17 cellular contexts compared by ENCODE assay signal in the genomic region with DNA sequence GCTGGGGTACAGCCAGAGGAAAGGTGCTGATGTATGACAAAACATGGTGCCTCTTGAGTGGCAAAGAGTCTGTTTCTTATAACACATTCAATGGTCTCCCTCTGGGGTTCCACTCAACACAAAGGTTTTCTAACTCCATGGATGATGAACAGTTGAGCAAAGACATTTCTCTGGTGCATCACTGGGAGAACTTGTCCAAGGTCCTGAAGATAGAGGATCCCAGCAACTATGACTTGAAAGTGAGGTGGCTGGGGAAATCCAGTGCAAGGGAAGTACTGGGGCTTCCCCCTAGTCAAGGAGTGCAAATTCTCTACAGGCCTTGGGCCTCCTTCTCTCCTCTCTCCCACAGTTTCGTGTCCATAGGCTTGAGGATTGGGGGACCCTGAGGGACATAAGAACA.
"Had no signal": no experiment of that assay in that cellular context is flagged by ENCODE, and none has a peak within 500 bp of the region (broad histone marks: within the 10 kb centered on the region; RNA-seq: fewer than 3 reads in every experiment).

No MANE protein-coding gene starts in this region.

- DNase-seq: activated CD4-positive, alpha-beta T cell treated with anti-CD3 and anti-CD28 coated beads, Interleukin-2, amount 50 U/mL, for 1 hour; activated CD4-positive, CD25-positive, alpha-beta regulatory T cell; activated CD8-positive, alpha-beta memory T cell treated with anti-CD3 and anti-CD28 coated beads, Interleukin-2, amount 10 ng/mL, durations not matched to agents 7 days and 5 days; activated effector memory CD4-positive, alpha-beta T cell treated with Interleukin-2 at 50 U/mL for 16 hours; activated T-cell treated with anti-CD3 and anti-CD28 coated beads, Interleukin-2, amount 50 U/mL, for 24 hours; amygdala; brain microvascular endothelial cell; effector memory CD4-positive, alpha-beta T cell; immature natural killer cell; left colon; nephron progenitor cell; sigmoid colon; stimulated activated CD4-positive, alpha-beta T cell treated with anti-CD3 and anti-CD28 coated beads, Interleukin-4, amount 100 ng/mL, for 1 hour; upper lobe of right lung had no signal

- ATAC-seq: activated CD8-positive, alpha-beta memory T cell treated with anti-CD3 and anti-CD28 coated beads, Interleukin-2, amount 10 ng/mL, durations not matched to agents 7 days and 5 days; gastroesophageal sphincter; left colon; upper lobe of right lung had no signal

- H3K9me3 ChIP-seq: gastroesophageal sphincter, sigmoid colon, upper lobe of right lung had no signal

- H3K4me1 ChIP-seq: gastroesophageal sphincter, sigmoid colon, upper lobe of right lung had no signal

- H3K27me3 ChIP-seq: brain microvascular endothelial cell, gastroesophageal sphincter, sigmoid colon, upper lobe of right lung had no signal

- FAIRE-seq: TTC549 had no signal

- H3K27ac ChIP-seq: brain microvascular endothelial cell, epithelial cell of prostate, gastroesophageal sphincter, sigmoid colon, upper lobe of right lung had no signal

- H3K4me3 ChIP-seq: gastroesophageal sphincter, sigmoid colon, upper lobe of right lung had no signal

- H3K36me3 ChIP-seq: brain microvascular endothelial cell, gastroesophageal sphincter, sigmoid colon, upper lobe of right lung had no signal
